Comparison of ENCODE assay signal across 8 cellular contexts in the genomic region with DNA sequence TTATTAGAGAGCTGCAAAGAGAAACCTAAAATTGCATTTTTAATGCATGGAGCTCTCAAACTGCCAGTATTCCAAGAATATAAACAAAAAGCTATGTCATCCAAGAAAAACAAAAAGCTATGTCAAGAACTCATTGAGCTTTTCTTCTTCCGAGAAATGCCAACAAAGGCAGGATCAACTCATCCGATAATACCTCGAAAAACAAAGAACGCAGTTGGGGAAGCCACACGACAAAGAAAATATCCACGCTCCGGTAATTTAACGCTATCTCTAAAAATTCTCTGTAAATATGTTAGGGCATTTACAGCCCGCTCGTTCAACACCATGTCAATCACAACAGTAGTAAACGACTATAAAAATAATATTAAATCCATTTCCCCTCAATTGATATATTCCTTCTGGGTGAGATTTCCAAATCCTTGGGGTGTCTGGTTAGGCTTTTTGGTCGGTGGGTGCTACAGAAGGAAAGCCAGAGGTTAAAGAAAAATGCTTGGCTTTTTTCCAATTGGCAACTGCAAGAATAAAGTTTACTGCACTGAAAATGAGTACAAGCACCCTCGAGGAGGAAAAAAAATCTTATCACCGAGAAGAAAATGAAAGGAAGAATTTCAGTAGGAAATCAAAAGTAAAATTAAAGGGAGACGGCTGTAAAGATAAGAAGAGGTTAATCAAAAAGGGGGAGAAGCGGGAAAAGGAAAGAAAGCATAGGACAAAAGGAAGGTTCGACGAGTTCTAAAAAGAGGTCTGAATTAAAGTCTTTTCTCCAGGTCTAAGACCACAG. TPM values are rescaled to one million over a fixed set of nuclear protein-coding genes. Genes with fewer than 3 reads are reported as not detected.
A peak's percentile ranks its signal among the peaks of the same experiment; 100 is the strongest.
DNase-seq lines count a peak whose midpoint lies in the region; ATAC-seq and TF ChIP-seq lines count a peak whose summit lies in the region.

No MANE protein-coding gene starts in this region.

- no peaks in the 10 kb centered on the region for H3K9me3 ChIP-seq in CD4-positive, CD25-positive, alpha-beta regulatory T cell (ENCODE audit: control insufficient read depth in 2 of 2, low read length in 2 of 2)
- H3K9me3 ChIP-seq in HUES64 (ENCODE audit: insufficient read depth, low read depth, low read length) (no peaks in the 10 kb centered on the region), iPS-18a (ENCODE audit: control insufficient read depth, low read depth, low read length) (no peaks in the 10 kb centered on the region), smooth muscle cell (replicated peaks; ENCODE audit: low read depth) (no peaks in the 10 kb centered on the region)

- no peak for TF ChIP-seq CTCF in smooth muscle cell (IDR thresholded peaks at IDR 0.05; ENCODE audit: borderline replicate concordance, insufficient read depth, poor library complexity, severe bottlenecking)

- H3K4me3 ChIP-seq in CD4-positive, CD25-positive, alpha-beta regulatory T cell (ENCODE audit: low read depth, low read length), result peak overlapping the region; percentile 98
- H3K4me3 ChIP-seq in HUES64 (ENCODE audit: low read length) (peak overlapping the region; percentile 80), iPS-18a (ENCODE audit: low read length) (peak overlapping the region; percentile 82), smooth muscle cell (peak overlapping the region; percentile 79)

- H3K27me3 Mint-ChIP-seq in CD4-positive, CD25-positive, alpha-beta regulatory T cell, result peaks cover 19% of the 10 kb centered on the region
- no peaks in the 10 kb centered on the region for H3K27me3 Mint-ChIP-seq in activated T-helper 17 cell treated with anti-CD3 and anti-CD28 coated beads, Interleukin-2, amount 50 U/mL, for 72 hours

- peaks cover 31% of the 10 kb centered on the region for H3K4me1 ChIP-seq in CD4-positive, CD25-positive, alpha-beta regulatory T cell (ENCODE audit: control insufficient read depth, insufficient read depth, low read length, poor library complexity, severe bottlenecking)
- peaks cover 24% of the 10 kb centered on the region for H3K4me1 ChIP-seq in HUES64 (ENCODE audit: insufficient read depth, low read length)
- peaks cover 10% of the 10 kb centered on the region for H3K4me1 ChIP-seq in iPS-18a (ENCODE audit: control insufficient read depth, low read depth, low read length)
- H3K4me1 ChIP-seq in smooth muscle cell (ENCODE audit: low read depth), result peaks cover 36% of the 10 kb centered on the region

- peaks cover 30 to 61% (median 43%) of the 10 kb centered on the region in 4 donors for H3K4me1 Mint-ChIP-seq in CD4-positive, CD25-positive, alpha-beta regulatory T cell
- H3K4me1 Mint-ChIP-seq in activated T-helper 17 cell treated with anti-CD3 and anti-CD28 coated beads, Interleukin-2, amount 50 U/mL, for 72 hours, result peaks cover 23% of the 10 kb centered on the region

- DNase-seq in CD4-positive, CD25-positive, alpha-beta regulatory T cell, result peak in 1 of 3 donors; percentile 32
- DNase-seq in smooth muscle cell (lab: John Stamatoyannopoulos, UW; ENCODE audit: unreplicated experiment) (no peak), islet precursor cell (no peak)
- DNase-seq in activated CD4-positive, alpha-beta T cell treated with anti-CD3 and anti-CD28 coated beads for 4 hours, result no peak

- H3K4me2 ChIP-seq in smooth muscle cell, result peak overlapping the region; percentile 100

- WGBS in HUES64, result 0% methylated on average over 17 of the region's 18 CpGs
- WGBS in smooth muscle cell (ENCODE audit: low lambda C conversion rate), result under 1% methylated on average over 18 of the region's 18 CpGs

- H3K79me2 ChIP-seq in smooth muscle cell (ENCODE audit: low read depth), result peaks cover 54% of the 10 kb centered on the region

- peaks cover 7% of the 10 kb centered on the region for H3K36me3 Mint-ChIP-seq in CD4-positive, CD25-positive, alpha-beta regulatory T cell
- peaks cover 48% of the 10 kb centered on the region for H3K36me3 Mint-ChIP-seq in activated T-helper 17 cell treated with anti-CD3 and anti-CD28 coated beads, Interleukin-2, amount 50 U/mL, for 72 hours (ENCODE audit: low read depth)

- no peak for ATAC-seq in CD4-positive, CD25-positive, alpha-beta regulatory T cell (ENCODE audit: low read depth in 2 of 2)
- no peak for ATAC-seq in activated T-helper 17 cell treated with anti-CD3 and anti-CD28 coated beads, Interleukin-2, amount 50 U/mL, for 72 hours (replicated peaks)
- no peak for ATAC-seq in GM21529 (IDR thresholded peaks at IDR 0.05; ENCODE audit: unreplicated experiment)

- peak overlapping the region; percentile 91 to 100 (median 96) for H3K4me3 Mint-ChIP-seq in CD4-positive, CD25-positive, alpha-beta regulatory T cell
- peak overlapping the region; percentile 94 for H3K4me3 Mint-ChIP-seq in activated T-helper 17 cell treated with anti-CD3 and anti-CD28 coated beads, Interleukin-2, amount 50 U/mL, for 72 hours

- H3K9ac ChIP-seq in HUES64 (ENCODE audit: low read depth, low read length), result peak overlapping the region; percentile 99
- peak overlapping the region; percentile 99 for H3K9ac ChIP-seq in iPS-18a (ENCODE audit: low read length)
- H3K9ac ChIP-seq in smooth muscle cell (ENCODE audit: low read depth), result peak overlapping the region; percentile 98

- no peaks in the 10 kb centered on the region for H3K27me3 ChIP-seq in CD4-positive, CD25-positive, alpha-beta regulatory T cell (ENCODE audit: control insufficient read depth, insufficient read depth, low read length)
- H3K27me3 ChIP-seq in HUES64 (ENCODE audit: insufficient read depth, low read length) (no peaks in the 10 kb centered on the region), iPS-18a (ENCODE audit: control insufficient read depth, insufficient read depth, low read length) (no peaks in the 10 kb centered on the region), smooth muscle cell (ENCODE audit: low read depth) (no peaks in the 10 kb centered on the region)

- peaks cover 0 to 4% (median 2%) of the 10 kb centered on the region in 7 donors for H3K9me3 Mint-ChIP-seq in CD4-positive, CD25-positive, alpha-beta regulatory T cell
- H3K9me3 Mint-ChIP-seq in activated T-helper 17 cell treated with anti-CD3 and anti-CD28 coated beads, Interleukin-2, amount 50 U/mL, for 72 hours, result no peaks in the 10 kb centered on the region

- peak overlapping the region; percentile 93 for H3K27ac ChIP-seq in CD4-positive, CD25-positive, alpha-beta regulatory T cell (ENCODE audit: insufficient read depth, low read length, poor library complexity, severe bottlenecking)
- H3K27ac ChIP-seq in HUES64 (ENCODE audit: low read depth, low read length) (peak overlapping the region; percentile 100), iPS-18a (ENCODE audit: low read length) (peak overlapping the region; percentile 91), smooth muscle cell (ENCODE audit: low read depth) (peak overlapping the region; percentile 95)

- H4K20me1 ChIP-seq in smooth muscle cell (ENCODE audit: low read depth), result peaks cover 48% of the 10 kb centered on the region

- H3F3A ChIP-seq in smooth muscle cell (ENCODE audit: low read depth), result peaks cover 10% of the 10 kb centered on the region

- H2AFZ ChIP-seq in smooth muscle cell (ENCODE audit: low read depth), result peak overlapping the region; percentile 57

- peak overlapping the region; percentile 99 to 100 (median 99) for H3K27ac Mint-ChIP-seq in CD4-positive, CD25-positive, alpha-beta regulatory T cell
- peak overlapping the region; percentile 100 for H3K27ac Mint-ChIP-seq in activated T-helper 17 cell treated with anti-CD3 and anti-CD28 coated beads, Interleukin-2, amount 50 U/mL, for 72 hours

- H3K36me3 ChIP-seq in CD4-positive, CD25-positive, alpha-beta regulatory T cell (ENCODE audit: control insufficient read depth, insufficient read depth, low read length), result no peaks in the 10 kb centered on the region
- H3K36me3 ChIP-seq in HUES64 (ENCODE audit: insufficient read depth, low read length) (peaks cover 12% of the 10 kb centered on the region; the same call in 1 of the 2 replicates), iPS-18a (ENCODE audit: control insufficient read depth, low read depth, low read length) (peaks cover 4% of the 10 kb centered on the region), smooth muscle cell (ENCODE audit: low read depth) (no peaks in the 10 kb centered on the region)

RNA-seq across cellular contexts. Expression of gene TIA1, which starts 0.9 kb away (rescaled TPM):
- 90.9 TPM for total RNA-seq in CD4-positive, CD25-positive, alpha-beta regulatory T cell
- polyA plus RNA-seq in CD4-positive, CD25-positive, alpha-beta regulatory T cell, result 10 to 100 TPM; 41.6 to 55.4 (median 47.7) TPM
- 91.3 TPM for polyA plus RNA-seq in HUES64 (2013, experiment 1 of 2)
- polyA plus RNA-seq in HUES64 (2013, experiment 2 of 2), result 99.4 TPM
- 10 to 100 TPM; 88.2 to 95.6 TPM for total RNA-seq in activated T-helper 17 cell treated with anti-CD3 and anti-CD28 coated beads, Interleukin-2, amount 50 U/mL, for 72 hours
- 153 and 177 TPM in 2 replicates for total RNA-seq in smooth muscle cell
- polyA plus RNA-seq in smooth muscle cell, result 54.2 and 56.9 TPM in 2 replicates

RNA-seq across cellular contexts. Expression of gene PCYOX1, which starts 10.4 kb away (rescaled TPM):
- 9.8 TPM for total RNA-seq in CD4-positive, CD25-positive, alpha-beta regulatory T cell
- polyA plus RNA-seq in CD4-positive, CD25-positive, alpha-beta regulatory T cell, result 10 to 100 TPM; 20.8 to 29.7 (median 23.7) TPM
- 23.7 TPM for polyA plus RNA-seq in HUES64 (2013, experiment 1 of 2)
- 26.3 TPM for polyA plus RNA-seq in HUES64 (2013, experiment 2 of 2)
- 10 to 100 TPM; 18.2 to 24.7 TPM for total RNA-seq in activated T-helper 17 cell treated with anti-CD3 and anti-CD28 coated beads, Interleukin-2, amount 50 U/mL, for 72 hours
- total RNA-seq in smooth muscle cell, result 51.2 and 53.4 TPM in 2 replicates
- 36.4 and 46.2 TPM in 2 replicates for polyA plus RNA-seq in smooth muscle cell

RNA-seq across cellular contexts. Expression of gene SNRPG, which starts 46.0 kb away (rescaled TPM):
- 84.7 TPM for total RNA-seq in CD4-positive, CD25-positive, alpha-beta regulatory T cell
- 100 to 1,000 TPM; 261 to 413 (median 305) TPM for polyA plus RNA-seq in CD4-positive, CD25-positive, alpha-beta regulatory T cell
- polyA plus RNA-seq in HUES64 (2013, experiment 1 of 2), result 224 TPM
- polyA plus RNA-seq in HUES64 (2013, experiment 2 of 2), result 264 TPM
- total RNA-seq in activated T-helper 17 cell treated with anti-CD3 and anti-CD28 coated beads, Interleukin-2, amount 50 U/mL, for 72 hours, result 100 to 1,000 TPM; 232 to 441 TPM
- total RNA-seq in smooth muscle cell, result 281 and 284 TPM in 2 replicates
- 343 and 347 TPM in 2 replicates for polyA plus RNA-seq in smooth muscle cell

RNA-seq across cellular contexts. Expression of gene FAM136A, which starts 54.3 kb away (rescaled TPM):
- 27.1 TPM for total RNA-seq in CD4-positive, CD25-positive, alpha-beta regulatory T cell
- polyA plus RNA-seq in CD4-positive, CD25-positive, alpha-beta regulatory T cell, result 10 to 100 TPM; 26.2 to 35.1 (median 29.9) TPM
- 91.7 TPM for polyA plus RNA-seq in HUES64 (2013, experiment 1 of 2)
- 78.6 TPM for polyA plus RNA-seq in HUES64 (2013, experiment 2 of 2)
- total RNA-seq in activated T-helper 17 cell treated with anti-CD3 and anti-CD28 coated beads, Interleukin-2, amount 50 U/mL, for 72 hours, result 10 to 100 TPM; 32.5 to 69.2 TPM
- total RNA-seq in smooth muscle cell, result 14.4 and 24.4 TPM in 2 replicates
- polyA plus RNA-seq in smooth muscle cell, result 26.6 and 28.8 TPM in 2 replicates

RNA-seq across cellular contexts. Expression of gene C2orf42, which starts 56.7 kb away (rescaled TPM):
- total RNA-seq in CD4-positive, CD25-positive, alpha-beta regulatory T cell, result 21.0 TPM
- 10 to 100 TPM; 21.9 to 38.4 (median 30.7) TPM for polyA plus RNA-seq in CD4-positive, CD25-positive, alpha-beta regulatory T cell
- polyA plus RNA-seq in HUES64 (2013, experiment 1 of 2), result 6.0 TPM
- 6.3 TPM for polyA plus RNA-seq in HUES64 (2013, experiment 2 of 2)
- total RNA-seq in activated T-helper 17 cell treated with anti-CD3 and anti-CD28 coated beads, Interleukin-2, amount 50 U/mL, for 72 hours, result 10 to 100 TPM; 24.0 to 37.3 TPM
- 9.4 and 15.2 TPM in 2 replicates for total RNA-seq in smooth muscle cell
- polyA plus RNA-seq in smooth muscle cell, result 7.2 and 7.8 TPM in 2 replicates
